Comparison of ENCODE assay signal across 1 cellular context in the genomic region with DNA sequence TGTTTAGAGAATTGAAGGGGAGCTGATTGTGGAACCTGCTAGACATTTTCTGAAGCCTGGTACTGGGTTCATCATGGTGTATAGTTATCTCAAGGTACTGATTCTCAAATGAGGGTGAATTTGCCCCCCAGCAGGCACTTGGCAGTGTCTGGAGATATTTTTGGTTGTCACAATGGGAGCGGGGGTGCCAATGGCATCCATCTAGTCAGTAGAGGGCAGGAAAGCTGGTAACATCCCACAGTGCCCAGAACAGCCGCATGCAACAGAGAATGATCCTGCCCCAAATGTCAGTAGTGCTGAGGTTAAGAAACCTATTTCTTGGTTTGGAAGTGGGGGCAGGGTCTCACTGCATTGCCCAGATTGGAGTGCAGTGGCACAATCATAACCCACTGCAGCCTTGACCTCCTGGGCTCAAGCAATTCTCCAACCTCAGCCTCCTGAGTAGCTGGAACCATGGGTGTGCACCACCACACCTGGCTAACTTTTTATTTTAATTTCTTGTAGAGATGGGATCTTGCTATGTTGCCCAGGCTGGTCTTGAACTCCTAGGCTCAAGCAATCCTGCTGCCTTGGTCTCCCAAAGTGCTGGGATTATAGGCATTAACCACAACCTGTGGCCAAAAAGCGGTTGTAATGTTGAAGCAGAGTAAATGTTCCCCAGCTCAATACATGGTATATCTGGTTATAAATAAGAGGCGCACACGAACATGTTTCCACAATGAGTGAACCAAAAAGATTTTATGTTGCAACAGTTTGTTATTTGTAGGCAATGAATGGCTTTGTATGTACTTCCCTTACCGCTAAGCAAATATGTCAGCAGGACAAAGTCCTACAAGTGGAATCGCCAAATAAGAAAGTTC.
A peak's percentile ranks its signal among the peaks of the same experiment; 100 is the strongest.
TF ChIP-seq lines count a peak whose summit lies in the region.

No MANE protein-coding gene starts in this region.

TF ChIP-seq in HepG2, 621 proteins besides CTCF, POLR2A, EP300 and RAD21 (continued from another document):
- no peak for TF ChIP-seq ZNF563 (CRISPR knock-in tag; IDR thresholded peaks at IDR 0.05)
- peak; percentile 85 for TF ChIP-seq TBX3 (IDR thresholded peaks at IDR 0.05; ENCODE audit: borderline replicate concordance)
- TF ChIP-seq GATAD1 (CRISPR knock-in tag; IDR thresholded peaks at IDR 0.05), result peak; percentile 70; the same call in 1 of the 2 replicates
- TF ChIP-seq GATAD2A (CRISPR knock-in tag; IDR thresholded peaks at IDR 0.05), result peak; percentile 99
- TF ChIP-seq, protein P1, sequence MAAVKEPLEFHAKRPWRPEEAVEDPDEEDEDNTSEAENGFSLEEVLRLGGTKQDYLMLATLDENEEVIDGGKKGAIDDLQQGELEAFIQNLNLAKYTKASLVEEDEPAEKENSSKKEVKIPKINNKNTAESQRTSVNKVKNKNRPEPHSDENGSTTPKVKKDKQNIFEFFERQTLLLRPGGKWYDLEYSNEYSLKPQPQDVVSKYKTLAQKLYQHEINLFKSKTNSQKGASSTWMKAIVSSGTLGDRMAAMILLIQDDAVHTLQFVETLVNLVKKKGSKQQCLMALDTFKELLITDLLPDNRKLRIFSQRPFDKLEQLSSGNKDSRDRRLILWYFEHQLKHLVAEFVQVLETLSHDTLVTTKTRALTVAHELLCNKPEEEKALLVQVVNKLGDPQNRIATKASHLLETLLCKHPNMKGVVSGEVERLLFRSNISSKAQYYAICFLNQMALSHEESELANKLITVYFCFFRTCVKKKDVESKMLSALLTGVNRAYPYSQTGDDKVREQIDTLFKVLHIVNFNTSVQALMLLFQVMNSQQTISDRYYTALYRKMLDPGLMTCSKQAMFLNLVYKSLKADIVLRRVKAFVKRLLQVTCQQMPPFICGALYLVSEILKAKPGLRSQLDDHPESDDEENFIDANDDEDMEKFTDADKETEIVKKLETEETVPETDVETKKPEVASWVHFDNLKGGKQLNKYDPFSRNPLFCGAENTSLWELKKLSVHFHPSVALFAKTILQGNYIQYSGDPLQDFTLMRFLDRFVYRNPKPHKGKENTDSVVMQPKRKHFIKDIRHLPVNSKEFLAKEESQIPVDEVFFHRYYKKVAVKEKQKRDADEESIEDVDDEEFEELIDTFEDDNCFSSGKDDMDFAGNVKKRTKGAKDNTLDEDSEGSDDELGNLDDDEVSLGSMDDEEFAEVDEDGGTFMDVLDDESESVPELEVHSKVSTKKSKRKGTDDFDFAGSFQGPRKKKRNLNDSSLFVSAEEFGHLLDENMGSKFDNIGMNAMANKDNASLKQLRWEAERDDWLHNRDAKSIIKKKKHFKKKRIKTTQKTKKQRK (IDR thresholded peaks at IDR 0.05; ENCODE audit: low read length), result no peak
- TF ChIP-seq, protein P2, sequence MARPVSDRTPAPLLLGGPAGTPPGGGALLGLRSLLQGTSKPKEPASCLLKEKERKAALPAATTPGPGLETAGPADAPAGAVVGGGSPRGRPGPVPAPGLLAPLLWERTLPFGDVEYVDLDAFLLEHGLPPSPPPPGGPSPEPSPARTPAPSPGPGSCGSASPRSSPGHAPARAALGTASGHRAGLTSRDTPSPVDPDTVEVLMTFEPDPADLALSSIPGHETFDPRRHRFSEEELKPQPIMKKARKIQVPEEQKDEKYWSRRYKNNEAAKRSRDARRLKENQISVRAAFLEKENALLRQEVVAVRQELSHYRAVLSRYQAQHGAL (CRISPR knock-in tag; IDR thresholded peaks at IDR 0.05; ENCODE audit: not compliant biosample characterization), result no peak
- TF ChIP-seq FOSL2 (CRISPR knock-in tag; IDR thresholded peaks at IDR 0.05), result peak; percentile 71
- TF ChIP-seq ZNF562 (CRISPR knock-in tag; IDR thresholded peaks at IDR 0.05; ENCODE audit: borderline replicate concordance), result no peak
- peak; percentile 33 for TF ChIP-seq YY1 (IDR thresholded peaks at IDR 0.05; ENCODE audit: insufficient read depth, insufficient replicate concordance, low read depth, low read length)
- TF ChIP-seq REPIN1 (CRISPR knock-in tag; IDR thresholded peaks at IDR 0.05; ENCODE audit: borderline replicate concordance, low read depth), result peak; percentile 85; the same call in 1 of the 2 replicates
- TF ChIP-seq CREB1 (IDR thresholded peaks at IDR 0.05), result peak; percentile 30; the same call in 1 of the 2 replicates
- peak; percentile 68; the same call in 1 of the 2 replicates for TF ChIP-seq CREB1 (CRISPR knock-in tag; IDR thresholded peaks at IDR 0.05)
- TF ChIP-seq NONO (IDR thresholded peaks at IDR 0.05), result no peak
- peak; percentile 70; the same call in 1 of the 2 replicates for TF ChIP-seq NONO (CRISPR knock-in tag; conservative IDR thresholded peaks at IDR 0.05)
- peak; percentile 97 for TF ChIP-seq CEBPG (CRISPR knock-in tag; IDR thresholded peaks at IDR 0.05)
- TF ChIP-seq ATM (IDR thresholded peaks at IDR 0.05; ENCODE audit: borderline replicate concordance), result no peak
- TF ChIP-seq ZNF30 (CRISPR knock-in tag; IDR thresholded peaks at IDR 0.05), result no peak
- no peak for TF ChIP-seq ZNF33A (CRISPR knock-in tag; IDR thresholded peaks at IDR 0.05; ENCODE audit: borderline replicate concordance)
- no peak for TF ChIP-seq ZFP41 (CRISPR knock-in tag; IDR thresholded peaks at IDR 0.05; ENCODE audit: borderline replicate concordance)
- TF ChIP-seq ZSCAN21 (CRISPR knock-in tag; IDR thresholded peaks at IDR 0.05; ENCODE audit: borderline replicate concordance), result no peak
- TF ChIP-seq, protein P3, sequence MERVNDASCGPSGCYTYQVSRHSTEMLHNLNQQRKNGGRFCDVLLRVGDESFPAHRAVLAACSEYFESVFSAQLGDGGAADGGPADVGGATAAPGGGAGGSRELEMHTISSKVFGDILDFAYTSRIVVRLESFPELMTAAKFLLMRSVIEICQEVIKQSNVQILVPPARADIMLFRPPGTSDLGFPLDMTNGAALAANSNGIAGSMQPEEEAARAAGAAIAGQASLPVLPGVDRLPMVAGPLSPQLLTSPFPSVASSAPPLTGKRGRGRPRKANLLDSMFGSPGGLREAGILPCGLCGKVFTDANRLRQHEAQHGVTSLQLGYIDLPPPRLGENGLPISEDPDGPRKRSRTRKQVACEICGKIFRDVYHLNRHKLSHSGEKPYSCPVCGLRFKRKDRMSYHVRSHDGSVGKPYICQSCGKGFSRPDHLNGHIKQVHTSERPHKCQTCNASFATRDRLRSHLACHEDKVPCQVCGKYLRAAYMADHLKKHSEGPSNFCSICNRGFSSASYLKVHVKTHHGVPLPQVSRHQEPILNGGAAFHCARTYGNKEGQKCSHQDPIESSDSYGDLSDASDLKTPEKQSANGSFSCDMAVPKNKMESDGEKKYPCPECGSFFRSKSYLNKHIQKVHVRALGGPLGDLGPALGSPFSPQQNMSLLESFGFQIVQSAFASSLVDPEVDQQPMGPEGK (CRISPR knock-in tag; IDR thresholded peaks at IDR 0.05), result peak; percentile 48; the same call in 1 of the 2 replicates
- TF ChIP-seq POLR2AphosphoS2 (IDR thresholded peaks at IDR 0.05; ENCODE audit: low read depth, low read length), result no peak
- TF ChIP-seq GFI1 (CRISPR knock-in tag; IDR thresholded peaks at IDR 0.05; ENCODE audit: borderline replicate concordance), result peak; percentile 100
- peak; percentile 92 for TF ChIP-seq KDM1A (CRISPR knock-in tag; IDR thresholded peaks at IDR 0.05)
- TF ChIP-seq, protein P4, sequence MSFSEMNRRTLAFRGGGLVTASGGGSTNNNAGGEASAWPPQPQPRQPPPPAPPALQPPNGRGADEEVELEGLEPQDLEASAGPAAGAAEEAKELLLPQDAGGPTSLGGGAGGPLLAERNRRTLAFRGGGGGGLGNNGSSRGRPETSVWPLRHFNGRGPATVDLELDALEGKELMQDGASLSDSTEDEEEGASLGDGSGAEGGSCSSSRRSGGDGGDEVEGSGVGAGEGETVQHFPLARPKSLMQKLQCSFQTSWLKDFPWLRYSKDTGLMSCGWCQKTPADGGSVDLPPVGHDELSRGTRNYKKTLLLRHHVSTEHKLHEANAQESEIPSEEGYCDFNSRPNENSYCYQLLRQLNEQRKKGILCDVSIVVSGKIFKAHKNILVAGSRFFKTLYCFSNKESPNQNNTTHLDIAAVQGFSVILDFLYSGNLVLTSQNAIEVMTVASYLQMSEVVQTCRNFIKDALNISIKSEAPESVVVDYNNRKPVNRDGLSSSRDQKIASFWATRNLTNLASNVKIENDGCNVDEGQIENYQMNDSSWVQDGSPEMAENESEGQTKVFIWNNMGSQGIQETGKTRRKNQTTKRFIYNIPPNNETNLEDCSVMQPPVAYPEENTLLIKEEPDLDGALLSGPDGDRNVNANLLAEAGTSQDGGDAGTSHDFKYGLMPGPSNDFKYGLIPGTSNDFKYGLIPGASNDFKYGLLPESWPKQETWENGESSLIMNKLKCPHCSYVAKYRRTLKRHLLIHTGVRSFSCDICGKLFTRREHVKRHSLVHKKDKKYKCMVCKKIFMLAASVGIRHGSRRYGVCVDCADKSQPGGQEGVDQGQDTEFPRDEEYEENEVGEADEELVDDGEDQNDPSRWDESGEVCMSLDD (CRISPR knock-in tag; IDR thresholded peaks at IDR 0.05; ENCODE audit: borderline replicate concordance), result no peak
- 0 out of 2 replicates have a peak, but pooled peaks have one; percentile 5 for TF ChIP-seq MYC (CRISPR knock-in tag; IDR thresholded peaks at IDR 0.05; ENCODE audit: borderline replicate concordance)
- 0 out of 2 replicates have a peak, but pooled peaks have one; percentile 27 for TF ChIP-seq THYN1 (CRISPR knock-in tag; IDR thresholded peaks at IDR 0.05; ENCODE audit: borderline replicate concordance, low read depth)
- TF ChIP-seq ZKSCAN8 (CRISPR knock-in tag; IDR thresholded peaks at IDR 0.05; ENCODE audit: borderline replicate concordance), result peak; percentile 94
- 0 out of 2 replicates have a peak, but pooled peaks have one; percentile 69 for TF ChIP-seq MEIS1 (CRISPR knock-in tag; IDR thresholded peaks at IDR 0.05; ENCODE audit: borderline replicate concordance)
- TF ChIP-seq KLF16 (CRISPR knock-in tag; IDR thresholded peaks at IDR 0.05), result peak in 1 of 2 experiments; percentile 74; a peak in 2 of 4 replicates
